Comparison of ENCODE assay signal across 8 cellular contexts in the genomic region with DNA sequence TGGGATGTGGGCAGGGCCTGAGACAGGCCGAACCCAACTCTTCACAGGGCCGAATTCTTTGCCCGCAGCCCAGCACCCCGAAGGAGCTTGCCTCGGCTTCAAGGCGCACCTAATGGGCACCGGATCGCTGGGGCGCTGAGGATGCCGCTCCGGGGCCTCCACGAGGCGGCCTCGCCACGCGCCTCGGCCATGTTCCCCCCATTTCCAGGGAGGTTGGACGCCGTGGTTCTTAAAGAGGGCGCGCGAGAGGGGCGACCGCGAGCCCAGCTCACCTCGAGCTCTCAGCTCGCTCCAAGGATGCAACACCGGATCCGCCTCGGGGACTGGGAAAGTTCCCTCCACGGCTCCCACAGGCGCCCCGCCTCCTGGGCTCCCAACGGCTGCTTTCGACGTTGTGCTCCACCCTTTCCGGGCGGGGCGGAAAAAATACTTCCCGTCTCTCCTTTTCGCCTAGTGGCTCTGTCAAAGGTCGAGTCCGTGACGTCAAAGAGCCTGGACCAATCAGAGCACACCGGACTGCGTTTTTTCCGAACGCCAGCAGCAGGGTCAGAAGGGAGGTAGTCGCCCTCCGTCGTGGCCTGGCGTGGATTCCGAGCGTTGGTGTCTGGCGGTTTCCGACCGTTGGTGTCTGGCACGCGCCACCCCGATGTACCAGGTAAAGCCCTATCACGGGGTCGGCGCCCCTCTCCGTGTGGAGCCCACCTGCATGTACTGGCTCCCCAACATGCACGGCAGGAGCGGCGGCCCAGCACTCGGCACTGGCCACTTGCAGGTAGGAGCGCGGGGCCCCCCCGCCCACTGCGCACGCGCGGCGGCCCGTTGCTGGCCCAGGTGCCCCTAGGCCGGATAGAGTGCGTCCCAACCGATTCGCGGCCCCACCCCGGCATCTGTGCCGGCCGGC. TPM values are rescaled to one million over a fixed set of nuclear protein-coding genes. Genes with fewer than 3 reads are reported as not detected.
DNase-seq lines count a peak whose midpoint lies in the region; ATAC-seq, FAIRE-seq and TF ChIP-seq lines count a peak whose summit lies in the region.
"Not testable (repeated sequence)": the region's sequence is repeated elsewhere in the genome, so short reads cannot be mapped to it uniquely, and the experiment has no call there.

No MANE protein-coding gene starts in this region.

- not testable (repeated sequence) for H3K9me3 ChIP-seq in OCI-LY1 (ENCODE audit: low read length); mononuclear cell (ENCODE audit: low read depth, low read length)

- H3K4me3 ChIP-seq in OCI-LY1 (ENCODE audit: low read depth, low read length, poor library complexity, severe bottlenecking) = peak overlapping the region; percentile 84
- peak overlapping the region; percentile 62 for H3K4me3 ChIP-seq in mononuclear cell (ENCODE audit: low read length)

- not testable (repeated sequence) for TF ChIP-seq CTCF in D721Med (IDR thresholded peaks at IDR 0.05; ENCODE audit: insufficient read depth, missing control alignments); OCI-LY1 (IDR thresholded peaks at IDR 0.05; ENCODE audit: low read length)

- H3K27me3 ChIP-seq in OCI-LY1 (ENCODE audit: insufficient read depth, low read length); mononuclear cell (ENCODE audit: insufficient read depth, low read length): not testable (repeated sequence)

- H4K20me1 ChIP-seq in OCI-LY1 (ENCODE audit: insufficient read depth, low read length) = not testable (repeated sequence)

- H3K79me2 ChIP-seq in OCI-LY1 (ENCODE audit: insufficient read depth, low read length) = not testable (repeated sequence)

- peak; percentile 88 for ATAC-seq in GM21515 (IDR thresholded peaks at IDR 0.05; ENCODE audit: unreplicated experiment)

- H3K36me3 ChIP-seq in OCI-LY1 (ENCODE audit: insufficient read depth, low read length) = peaks cover 22% of the 10 kb centered on the region

- not testable (repeated sequence) for H2AFZ ChIP-seq in OCI-LY1 (ENCODE audit: low read length)

- peak overlapping the region; percentile 79 for H3K27ac ChIP-seq in OCI-LY1 (ENCODE audit: low read depth, low read length, poor library complexity, severe bottlenecking)

- not testable (repeated sequence) for FAIRE-seq in D721Med (lab: Jason Lieb, UNC)

- not testable (repeated sequence) for H3F3A ChIP-seq in OCI-LY1 (ENCODE audit: insufficient read depth, low read length)

- DNase-seq in D721Med (ENCODE audit: insufficient read length, low spot score) (peak; percentile 46), HuH-7 (ENCODE audit: low spot score) (peak; percentile 84), activated T-cell treated with anti-CD3 and anti-CD28 coated beads for 1 hour (ENCODE audit: low read depth) (peak; percentile 67), epidermal melanocyte (ENCODE audit: insufficient read length, low spot score) (peak; percentile 74)
- DNase-seq in stimulated activated CD8-positive, alpha-beta memory T cell treated with anti-CD3 and anti-CD28 coated beads, Interleukin-2, amount 100 ng/mL, for 48 hours (ENCODE audit: low read depth in 2 of 2) = peak; percentile 75 to 83

- peak overlapping the region; percentile 64 for H3K4me2 ChIP-seq in OCI-LY1 (ENCODE audit: low read length)

- H3K9me2 ChIP-seq in OCI-LY1 (ENCODE audit: low read depth, low read length) = not testable (repeated sequence)

- peaks cover 32% of the 10 kb centered on the region for H3K4me1 ChIP-seq in OCI-LY1 (ENCODE audit: insufficient read depth, low read length, severe bottlenecking)
- H3K4me1 ChIP-seq in mononuclear cell (ENCODE audit: insufficient read depth, low read length) = peaks cover 20% of the 10 kb centered on the region

- H3K9ac ChIP-seq in OCI-LY1 (ENCODE audit: low read length) = peak overlapping the region; percentile 82

RNA-seq across cellular contexts. Expression of gene PILRB, which starts 22.1 kb away (rescaled TPM):
- total RNA-seq in mononuclear cell = 26.6 TPM

RNA-seq across cellular contexts. Expression of gene SPDYE3, which starts 28.3 kb away (rescaled TPM):
- total RNA-seq in mononuclear cell = under 0.01 TPM

RNA-seq across cellular contexts. Expression of gene PILRA, which starts 37.5 kb away (rescaled TPM):
- total RNA-seq in mononuclear cell = 56.7 TPM

Comparison
In these comparisons a context has a peak if more than half of its experiments do, and no peak if none do; other contexts are left out.
1. Peak in every context shown above with its lines: DNase-seq, ATAC-seq, H3K4me3 ChIP-seq and H3K27ac ChIP-seq.